ENCODE assay signal across 8 cellular contexts in the genomic region with DNA sequence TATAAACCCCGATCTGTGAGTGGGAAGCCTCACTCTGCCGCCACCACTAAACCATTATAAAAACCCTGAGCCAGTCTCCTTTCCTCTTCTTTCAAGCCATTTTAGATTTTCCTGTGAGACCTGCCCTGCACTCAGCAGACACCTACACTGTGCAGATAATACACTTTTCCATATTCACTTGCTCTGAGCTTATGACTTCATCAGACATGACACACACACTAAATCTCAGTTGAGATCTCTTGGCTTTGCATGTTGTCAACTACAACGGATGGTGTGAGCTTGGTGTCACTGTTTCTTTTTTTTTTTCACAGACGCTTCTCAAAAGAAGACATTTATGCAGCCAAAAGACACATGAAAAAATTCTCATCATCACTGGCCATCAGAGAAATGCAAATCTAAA.
A peak's percentile ranks its signal among the peaks of the same experiment; 100 is the strongest.
DNase-seq lines count a peak whose midpoint lies in the region; ATAC-seq, FAIRE-seq and TF ChIP-seq lines count a peak whose summit lies in the region.
"Not testable (repeated sequence)": the region's sequence is repeated elsewhere in the genome, so short reads cannot be mapped to it uniquely, and the experiment has no call there.

No MANE protein-coding gene starts in this region.

- H3K27me3 ChIP-seq in Loucy (ENCODE audit: insufficient read depth, low read length, poor library complexity, severe bottlenecking); right atrium auricular region; naive thymus-derived CD4-positive, alpha-beta T cell (ENCODE audit: control insufficient read depth in 2 of 2, insufficient read depth in 2 of 2, low read length in 2 of 2): not testable (repeated sequence)

- not testable (repeated sequence) for TF ChIP-seq POLR2A in GM12892 (IDR thresholded peaks at IDR 0.05; ENCODE audit: low read depth, low read length)

- CTCF ChIA-PET in activated CD4-positive, alpha-beta T cell treated with anti-CD3 and anti-CD28 coated beads for 36 hours (lab: Charles Lee); naive thymus-derived CD4-positive, alpha-beta T cell (lab: Charles Lee): not testable (repeated sequence)

- TF ChIP-seq CTCF in Loucy (conservative IDR thresholded peaks at IDR 0.05; ENCODE audit: low read length); right atrium auricular region (IDR thresholded peaks at IDR 0.05): not testable (repeated sequence)

- not testable (repeated sequence) for H2AFZ ChIP-seq in Loucy (ENCODE audit: low read length)

- H3K27me3 Mint-ChIP-seq in activated CD4-positive, alpha-beta T cell treated with anti-CD3 and anti-CD28 coated beads for 36 hours; activated T-cell treated with anti-CD3 and anti-CD28 coated beads, Interleukin-2, amount 50 U/mL, for 24 hours; activated T-helper 17 cell treated with anti-CD3 and anti-CD28 coated beads, Interleukin-2, amount 50 U/mL, for 72 hours: not testable (repeated sequence)
- peaks cover 12 to 35% (median 18%) of the 10 kb centered on the region in 5 donors for H3K27me3 Mint-ChIP-seq in naive thymus-derived CD4-positive, alpha-beta T cell

- H3K4me3 ChIP-seq in Loucy (ENCODE audit: low read length, poor library complexity, severe bottlenecking); right atrium auricular region; naive thymus-derived CD4-positive, alpha-beta T cell (ENCODE audit: low read length): not testable (repeated sequence)

- H3K9me2 ChIP-seq in Loucy (replicated peaks; ENCODE audit: low read depth, low read length) = not testable (repeated sequence)

- not testable (repeated sequence) for H3K4me1 Mint-ChIP-seq in activated CD4-positive, alpha-beta T cell treated with anti-CD3 and anti-CD28 coated beads for 36 hours; activated T-cell treated with anti-CD3 and anti-CD28 coated beads, Interleukin-2, amount 50 U/mL, for 24 hours (ENCODE audit: low read depth); activated T-helper 17 cell treated with anti-CD3 and anti-CD28 coated beads, Interleukin-2, amount 50 U/mL, for 72 hours; naive thymus-derived CD4-positive, alpha-beta T cell; stimulated activated effector memory CD8-positive, alpha-beta T cell treated with anti-CD3 and anti-CD28 coated beads, Interleukin-12 subunit alpha, Interleukin-12 subunit beta, amount 100 ng/mL, for 72 hours

- H3K36me3 ChIP-seq in Loucy (ENCODE audit: insufficient read depth, low read length); right atrium auricular region; naive thymus-derived CD4-positive, alpha-beta T cell (ENCODE audit: control insufficient read depth in 2 of 3, insufficient read depth in 3 of 3, low read length in 3 of 3): not testable (repeated sequence)

- H3K9me3 ChIP-seq in Loucy (ENCODE audit: insufficient read depth, low read depth, low read length); right atrium auricular region; naive thymus-derived CD4-positive, alpha-beta T cell (ENCODE audit: control insufficient read depth in 2 of 3, low read length in 3 of 3): not testable (repeated sequence)

- peak; percentile 44 for ATAC-seq in activated CD4-positive, alpha-beta T cell treated with anti-CD3 and anti-CD28 coated beads for 36 hours
- peak; percentile 69 for ATAC-seq in activated T-helper 17 cell treated with anti-CD3 and anti-CD28 coated beads, Interleukin-2, amount 50 U/mL, for 72 hours (replicated peaks)
- ATAC-seq in naive thymus-derived CD4-positive, alpha-beta T cell = peak; percentile 34
- peak; percentile 55 for ATAC-seq in stimulated activated effector memory CD8-positive, alpha-beta T cell treated with anti-CD3 and anti-CD28 coated beads, Interleukin-12 subunit alpha, Interleukin-12 subunit beta, amount 100 ng/mL, for 72 hours

- DNase-seq in GM12892 (ENCODE audit: insufficient read length); activated CD4-positive, alpha-beta T cell treated with anti-CD3 and anti-CD28 coated beads for 36 hours; activated T-cell treated with anti-CD3 and anti-CD28 coated beads, Interleukin-2, amount 50 U/mL, for 24 hours; naive thymus-derived CD4-positive, alpha-beta T cell; stimulated activated effector memory CD8-positive, alpha-beta T cell treated with anti-CD3 and anti-CD28 coated beads, Interleukin-12 subunit alpha, Interleukin-12 subunit beta, amount 100 ng/mL, for 72 hours (ENCODE audit: low spot score in 2 of 2): not testable (repeated sequence)
- peak; percentile 36 for DNase-seq in right atrium auricular region (ENCODE audit: low spot score)

- peaks cover 53% of the 10 kb centered on the region for H3K4me1 ChIP-seq in Loucy (ENCODE audit: insufficient read depth, low read length, poor library complexity, severe bottlenecking)
- not testable (repeated sequence) for H3K4me1 ChIP-seq in right atrium auricular region; naive thymus-derived CD4-positive, alpha-beta T cell (ENCODE audit: control insufficient read depth in 2 of 2, insufficient read depth in 2 of 2, low read length in 2 of 2)

- H3K9me3 Mint-ChIP-seq in activated CD4-positive, alpha-beta T cell treated with anti-CD3 and anti-CD28 coated beads for 36 hours (ENCODE audit: low read depth); activated T-cell treated with anti-CD3 and anti-CD28 coated beads, Interleukin-2, amount 50 U/mL, for 24 hours; activated T-helper 17 cell treated with anti-CD3 and anti-CD28 coated beads, Interleukin-2, amount 50 U/mL, for 72 hours; naive thymus-derived CD4-positive, alpha-beta T cell; stimulated activated effector memory CD8-positive, alpha-beta T cell treated with anti-CD3 and anti-CD28 coated beads, Interleukin-12 subunit alpha, Interleukin-12 subunit beta, amount 100 ng/mL, for 72 hours: not testable (repeated sequence)

- H4K20me1 ChIP-seq in Loucy (ENCODE audit: insufficient read depth, low read length, poor library complexity, severe bottlenecking) = not testable (repeated sequence)

- H3K4me3 Mint-ChIP-seq in activated CD4-positive, alpha-beta T cell treated with anti-CD3 and anti-CD28 coated beads for 36 hours; activated T-cell treated with anti-CD3 and anti-CD28 coated beads, Interleukin-2, amount 50 U/mL, for 24 hours; activated T-helper 17 cell treated with anti-CD3 and anti-CD28 coated beads, Interleukin-2, amount 50 U/mL, for 72 hours; naive thymus-derived CD4-positive, alpha-beta T cell; stimulated activated effector memory CD8-positive, alpha-beta T cell treated with anti-CD3 and anti-CD28 coated beads, Interleukin-12 subunit alpha, Interleukin-12 subunit beta, amount 100 ng/mL, for 72 hours: not testable (repeated sequence)

- peak overlapping the region; percentile 16 for H3K4me2 ChIP-seq in Loucy (ENCODE audit: low read depth, low read length, poor library complexity, severe bottlenecking)

- intact Hi-C loops in activated CD4-positive, alpha-beta T cell treated with anti-CD3 and anti-CD28 coated beads for 36 hours (cut with DNase I, micrococcal nuclease); naive thymus-derived CD4-positive, alpha-beta T cell (cut with micrococcal nuclease): not testable (repeated sequence)

- FAIRE-seq in GM12892 (lab: Jason Lieb, UNC) = peak; percentile 9

- not testable (repeated sequence) for H3K27ac ChIP-seq in right atrium auricular region; naive thymus-derived CD4-positive, alpha-beta T cell (ENCODE audit: low read depth, low read length)

- peaks cover 20% of the 10 kb centered on the region for H3F3A ChIP-seq in Loucy (ENCODE audit: low read depth)

- H3K27ac Mint-ChIP-seq in activated CD4-positive, alpha-beta T cell treated with anti-CD3 and anti-CD28 coated beads for 36 hours; activated T-helper 17 cell treated with anti-CD3 and anti-CD28 coated beads, Interleukin-2, amount 50 U/mL, for 72 hours; naive thymus-derived CD4-positive, alpha-beta T cell; stimulated activated effector memory CD8-positive, alpha-beta T cell treated with anti-CD3 and anti-CD28 coated beads, Interleukin-12 subunit alpha, Interleukin-12 subunit beta, amount 100 ng/mL, for 72 hours: not testable (repeated sequence)
- peak overlapping the region; percentile 38 for H3K27ac Mint-ChIP-seq in activated T-cell treated with anti-CD3 and anti-CD28 coated beads, Interleukin-2, amount 50 U/mL, for 24 hours

- not testable (repeated sequence) for H3K36me3 Mint-ChIP-seq in activated CD4-positive, alpha-beta T cell treated with anti-CD3 and anti-CD28 coated beads for 36 hours (ENCODE audit: low read depth); activated T-cell treated with anti-CD3 and anti-CD28 coated beads, Interleukin-2, amount 50 U/mL, for 24 hours (ENCODE audit: low read depth); activated T-helper 17 cell treated with anti-CD3 and anti-CD28 coated beads, Interleukin-2, amount 50 U/mL, for 72 hours (ENCODE audit: low read depth); naive thymus-derived CD4-positive, alpha-beta T cell; stimulated activated effector memory CD8-positive, alpha-beta T cell treated with anti-CD3 and anti-CD28 coated beads, Interleukin-12 subunit alpha, Interleukin-12 subunit beta, amount 100 ng/mL, for 72 hours

- not testable (repeated sequence) for H3K79me2 ChIP-seq in Loucy (ENCODE audit: insufficient read depth, low read length)

- POLR2A ChIA-PET in activated CD4-positive, alpha-beta T cell treated with anti-CD3 and anti-CD28 coated beads for 36 hours (lab: Charles Lee); naive thymus-derived CD4-positive, alpha-beta T cell (lab: Charles Lee): not testable (repeated sequence)

- H3K9ac ChIP-seq in Loucy (ENCODE audit: low read depth, low read length, poor library complexity, severe bottlenecking) = not testable (repeated sequence)
